Comparison of ENCODE assay signal across 18 cellular contexts in the genomic region with DNA sequence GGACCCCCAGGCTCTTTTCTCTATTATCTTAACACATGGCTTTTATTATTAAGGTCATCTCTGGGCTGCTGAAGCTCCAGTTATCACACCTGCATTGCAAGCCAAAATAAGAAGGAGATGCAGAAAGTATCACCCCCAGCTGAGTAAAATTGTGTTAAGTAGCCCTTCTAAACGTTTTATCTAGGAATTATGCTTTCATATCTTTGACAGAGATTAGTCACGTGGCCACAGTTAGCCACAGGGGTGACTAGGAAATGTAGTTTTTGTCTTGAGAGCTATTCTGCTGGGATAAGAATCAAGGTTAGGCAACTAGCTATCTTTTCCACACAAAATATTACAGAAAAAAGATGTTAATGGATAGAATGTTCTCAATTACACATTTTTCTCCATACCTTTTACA.
DNase-seq lines count a peak whose midpoint lies in the region; ATAC-seq, FAIRE-seq and TF ChIP-seq lines count a peak whose summit lies in the region.
"Had no signal": no experiment of that assay in that cellular context is flagged by ENCODE, and none has a peak within 500 bp of the region (broad histone marks: within the 10 kb centered on the region; RNA-seq: fewer than 3 reads in every experiment).

No MANE protein-coding gene starts in this region.

- CTCF ChIA-PET in HepG2 (lab: Yijun Ruan, JAX; ENCODE audit: low intra/inter-chr PET ratio, low total read pairs), result no interaction called here
- CTCF ChIA-PET in GM12878 (lab: Yijun Ruan, JAX), result interaction anchor here (0.6 to 1.8 kb wide), 7 partner anchors 8 to 210 kb away, joined by 3 to 6 read pairs (median 3); no protein-coding TSS in a partner anchor

- 11% methylated on average over 2 of the region's 2 CpGs for WGBS in HepG2 (ENCODE audit: low lambda C conversion rate)
- 8% methylated on average over 2 of the region's 2 CpGs for WGBS in right lobe of liver (ENCODE audit: insufficient coverage, low coverage, low lambda C conversion rate, missing lambda C conversion rate)
- WGBS in GM12878 (ENCODE audit: insufficient coverage, insufficient replicate concordance, low lambda C conversion rate, missing lambda C conversion rate), result 25% methylated on average over 2 of the region's 2 CpGs

- no peak overlapping the region for H3K4me2 ChIP-seq in HepG2 (ENCODE audit: low read depth, low read length)
- H3K4me2 ChIP-seq in GM12878 (ENCODE audit: control insufficient read depth, insufficient read depth), result no peak overlapping the region
- H3K4me2 ChIP-seq: KMS-11 had no signal

- no peak for ATAC-seq in HepG2
- ATAC-seq in right lobe of liver, result no peak
- ATAC-seq in GM12878, result no peak

- TF ChIP-seq CTCF in HepG2 (CRISPR knock-in tag; IDR thresholded peaks at IDR 0.05), result no peak
- no peak for TF ChIP-seq CTCF in right lobe of liver (IDR thresholded peaks at IDR 0.05)
- no peak for TF ChIP-seq CTCF in GM12878 (IDR thresholded peaks at IDR 0.05 in 2 of 3, conservative IDR thresholded peaks at IDR 0.05 in 1 of 3; ENCODE audit: control insufficient read depth in 2 of 3, extremely low read depth in 1 of 3, insufficient read depth in 1 of 3, low read depth in 3 of 3, low read length in 3 of 3)

- H3K9ac ChIP-seq in HepG2 (ENCODE audit: insufficient read depth, low read depth, low read length) (no peak overlapping the region), GM12878 (ENCODE audit: control insufficient read depth, insufficient read depth, low read length) (no peak overlapping the region)
- H3K9ac ChIP-seq: KMS-11 had no signal

- TF ChIP-seq RAD21 in HepG2 (CRISPR knock-in tag; IDR thresholded peaks at IDR 0.05), result no peak
- TF ChIP-seq RAD21 in GM12878 (IDR thresholded peaks at IDR 0.05; ENCODE audit: insufficient read depth, low read depth, low read length), result no peak

- H3K27ac ChIP-seq in HepG2 (ENCODE audit: extremely low read length, insufficient read depth, low read length) (no peak overlapping the region), right lobe of liver (no peak overlapping the region), GM12878 (ENCODE audit: control insufficient read depth, insufficient read depth) (no peak overlapping the region)
- H3K27ac ChIP-seq: KMS-11 had no signal

- BruUV-seq in HepG2 (replicated peaks; lab: Mats Ljungman, UMichigan) (no TSS peak), GM12878 (replicated peaks; lab: Mats Ljungman, UMichigan) (no TSS peak)

- H2AFZ ChIP-seq in HepG2 (ENCODE audit: low read length) (no peak overlapping the region), GM12878 (ENCODE audit: control insufficient read depth, low read depth, low read length) (no peak overlapping the region)

- H3K9me3 ChIP-seq in HepG2 (ENCODE audit: low read length) (no peaks in the 10 kb centered on the region), right lobe of liver (no peaks in the 10 kb centered on the region), GM12878 (replicated peaks; ENCODE audit: control insufficient read depth, insufficient read depth, low read length) (no peaks in the 10 kb centered on the region)

- SMC1A ChIA-PET in GM12878 (lab: Charles Lee; ENCODE audit: uncharacterized antibody, unreplicated experiment), result interaction anchor here (0.7 to 2.5 kb wide), 9 partner anchors 8 to 210 kb away, joined by 3 to 16 read pairs (median 4); no protein-coding TSS in a partner anchor

- in situ Hi-C loops in HepG2 (cut with HindIII; ENCODE audit: extremely low pct_ligation_motif_present, low pct_unique_long_range_greater_than_20kb), result no loop called here
- in situ Hi-C loops in GM12878 (cut with MboI), result no loop called here
- in situ Hi-C loops in ACHN (cut with HindIII; ENCODE audit: low pct_ligation_motif_present, low pct_unique_long_range_greater_than_20kb, low sequenced_read_pairs), result no loop called here

- H3K4me1 ChIP-seq in HepG2 (ENCODE audit: insufficient read depth, low read length) (peaks cover 11% of the 10 kb centered on the region), right lobe of liver (no peaks in the 10 kb centered on the region), GM12878 (ENCODE audit: control insufficient read depth, insufficient read depth, low read length) (peaks cover 26% of the 10 kb centered on the region)

- FAIRE-seq in HepG2 (lab: Jason Lieb, UNC) (no peak), GM12878 (lab: Jason Lieb, UNC) (no peak), frontal cortex (lab: Jason Lieb, UNC) (no peak)
- FAIRE-seq: G401.6, GM12891 had no signal

- RAD21 ChIA-PET in GM12878 (lab: Charles Lee; ENCODE audit: unreplicated experiment), result interaction anchor here (1.3 to 1.7 kb wide), 3 partner anchors 11 to 210 kb away, joined by 5 to 6 read pairs (median 5); no protein-coding TSS in a partner anchor

- no peaks in the 10 kb centered on the region for H3K27me3 ChIP-seq in HepG2 (ENCODE audit: control insufficient read depth in 1 of 2, insufficient read depth in 2 of 2, low read length in 2 of 2)
- H3K27me3 ChIP-seq in right lobe of liver, result no peaks in the 10 kb centered on the region
- no peaks in the 10 kb centered on the region for H3K27me3 ChIP-seq in GM12878 (replicated peaks in 1 of 2; ENCODE audit: control insufficient read depth in 2 of 2, insufficient read depth in 2 of 2, low read length in 1 of 2)

- H4K20me1 ChIP-seq in HepG2 (ENCODE audit: insufficient read depth, low read length) (no peaks in the 10 kb centered on the region), GM12878 (ENCODE audit: control insufficient read depth, insufficient read depth) (no peaks in the 10 kb centered on the region)

- no peaks in the 10 kb centered on the region for H3K36me3 ChIP-seq in HepG2 (replicated peaks in 1 of 2; ENCODE audit: control insufficient read depth in 1 of 2, insufficient read depth in 2 of 2, low read length in 2 of 2)
- H3K36me3 ChIP-seq in right lobe of liver, result no peaks in the 10 kb centered on the region
- no peaks in the 10 kb centered on the region for H3K36me3 ChIP-seq in GM12878 (ENCODE audit: control insufficient read depth in 2 of 2, insufficient read depth in 2 of 2, low read length in 1 of 2)

- DNase-seq in HepG2 (ENCODE audit: low spot score) (no peak), right lobe of liver (no peak), NCI-H69 (lab: John Stamatoyannopoulos, UW) (peak; percentile 45), GM12878 (ENCODE audit: low read depth, low spot score) (no peak), frontal cortex (ENCODE audit: low spot score in 2 of 2) (no peak), cardiac septum (ENCODE audit: low spot score) (no peak), HCEC 1CT (no peak), ACHN (no peak)
- DNase-seq: activated CD4-positive, alpha-beta T cell treated with anti-CD3 and anti-CD28 coated beads, Interleukin-2, amount 10 ng/mL, durations not matched to agents 24 days and 14 days; activated CD8-positive, alpha-beta memory T cell treated with anti-CD3 and anti-CD28 coated beads, Interleukin-2, amount 50 U/mL, for 48 hours; activated gamma-delta T cell treated with Interleukin-2 at 50 U/mL for 16 hours; anterior cingulate cortex; CD8-positive, alpha-beta memory T cell; stimulated activated CD4-positive, alpha-beta T cell treated with anti-CD3 and anti-CD28 coated beads, Interleukin-4, amount 100 ng/mL, for 1 hour; substantia nigra had no signal

- no peaks in the 10 kb centered on the region for H3K79me2 ChIP-seq in HepG2 (ENCODE audit: insufficient read depth, low read length)
- no peaks in the 10 kb centered on the region for H3K79me2 ChIP-seq in GM12878 (ENCODE audit: control insufficient read depth, insufficient read depth, low read length)

- intact Hi-C loops in HepG2 (cut with micrococcal nuclease; ENCODE audit: unreplicated experiment) (no loop called here), right lobe of liver (cut with DNase I) (no loop called here), GM12878 (cut with micrococcal nuclease; ENCODE audit: unreplicated experiment) (no loop called here), cardiac septum (cut with DNase I) (loop anchor here (5.0 kb wide), 1 partner anchor 69 kb away; no protein-coding TSS in a partner anchor)

- POLR2A ChIA-PET in HepG2 (lab: Yijun Ruan, JAX), result no interaction called here
- POLR2A ChIA-PET in GM12878 (lab: Charles Lee), result interaction anchor here (0.6 to 1.4 kb wide), 2 partner anchors 11 to 13 kb away, joined by 4 read pairs; no protein-coding TSS in a partner anchor

- TF ChIP-seq POLR2A in HepG2 (IDR thresholded peaks at IDR 0.05; ENCODE audit: insufficient read depth in 1 of 2, low read depth in 2 of 2, low read length in 2 of 2) (no peak), right lobe of liver (IDR thresholded peaks at IDR 0.05) (no peak), GM12878 (IDR thresholded peaks at IDR 0.05; ENCODE audit: low read depth, low read length) (no peak)

- H3K4me3 ChIP-seq in HepG2 (replicated peaks in 1 of 3; ENCODE audit: insufficient read depth in 1 of 3, low read depth in 2 of 3, low read length in 3 of 3) (no peak overlapping the region), right lobe of liver (no peak overlapping the region), GM12878 (no peak overlapping the region)

- TF ChIP-seq EP300 in HepG2 (IDR thresholded peaks at IDR 0.05; ENCODE audit: low read depth in 2 of 2, low read length in 2 of 2) (no peak), HepG2 (CRISPR knock-in tag; IDR thresholded peaks at IDR 0.05; ENCODE audit: borderline replicate concordance) (no peak), GM12878 (IDR thresholded peaks at IDR 0.05; ENCODE audit: borderline replicate concordance in 1 of 2, control insufficient read depth in 1 of 2, low read depth in 2 of 2, low read length in 2 of 2) (no peak)

TF ChIP-seq in HepG2, 621 proteins besides CTCF, POLR2A, EP300 and RAD21:
- TF ChIP-seq ZFAT (CRISPR knock-in tag; conservative IDR thresholded peaks at IDR 0.05), result no peak
- TF ChIP-seq ZNF143 (CRISPR knock-in tag; IDR thresholded peaks at IDR 0.05), result peak; percentile 29; the same call in 1 of the 2 replicates
- TF ChIP-seq THAP11 (CRISPR knock-in tag; IDR thresholded peaks at IDR 0.05), result peak; percentile 87

TF ChIP-seq in GM12878, 131 proteins besides CTCF, POLR2A, EP300 and RAD21 (continues in another document):
- TF ChIP-seq, protein P1, sequence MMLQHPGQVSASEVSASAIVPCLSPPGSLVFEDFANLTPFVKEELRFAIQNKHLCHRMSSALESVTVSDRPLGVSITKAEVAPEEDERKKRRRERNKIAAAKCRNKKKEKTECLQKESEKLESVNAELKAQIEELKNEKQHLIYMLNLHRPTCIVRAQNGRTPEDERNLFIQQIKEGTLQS (IDR thresholded peaks at IDR 0.05; ENCODE audit: borderline replicate concordance, extremely low read depth, low read depth, low read length), result peak; percentile 8; the same call in 1 of the 2 replicates
- TF ChIP-seq CREM (IDR thresholded peaks at IDR 0.05; ENCODE audit: low read depth) (no peak), SMAD5 (IDR thresholded peaks at IDR 0.05; ENCODE audit: low read depth) (no peak)
